Comparison of ENCODE assay signal across 8 cellular contexts in genomic region chr17:82241183-82241925, GRCh38. TPM values are rescaled to one million over a fixed set of nuclear protein-coding genes. Genes with fewer than 3 reads are reported as not detected.
A peak's percentile ranks its signal among the peaks of the same experiment; 100 is the strongest.
DNase-seq lines count a peak whose midpoint lies in the region; ATAC-seq and TF ChIP-seq lines count a peak whose summit lies in the region.

No MANE protein-coding gene starts in this region.

- H3K4me1 Mint-ChIP-seq in immature natural killer cell = peaks cover 56 to 67% of the 10 kb centered on the region in 2 donors

- BruUV-seq in Panc1 (replicated peaks; lab: Mats Ljungman, UMichigan) = no TSS peak

- H3K36me3 Mint-ChIP-seq in immature natural killer cell = peaks cover 14 to 24% (median 16%) of the 10 kb centered on the region in 3 donors

- intact Hi-C loops in Panc1 (cut with micrococcal nuclease; ENCODE audit: unreplicated experiment) = loop anchor here (5.0 kb wide), 2 partner anchors 81 to 96 kb away; no protein-coding TSS in a partner anchor

- POLR2A ChIA-PET in Panc1 (lab: Charles Lee) = interaction anchor here (0.5 to 1.2 kb wide), 5 partner anchors 12 to 315 kb away, joined by 4 to 7 read pairs (median 4); no protein-coding TSS in a partner anchor

- H3K9me3 ChIP-seq in Panc1 (ENCODE audit: control insufficient read depth, insufficient read depth, low read depth, low read length) = no peaks in the 10 kb centered on the region

- H3K4me3 Mint-ChIP-seq in immature natural killer cell = peak overlapping the region; percentile 18 to 58 (median 34)

- H3K27ac ChIP-seq in Panc1 (ENCODE audit: low read length) = peak overlapping the region; percentile 94

- peak overlapping the region; percentile 73 to 90 (median 83) for H3K27ac Mint-ChIP-seq in immature natural killer cell

- ATAC-seq in Panc1 = peak; percentile 28

- no peak overlapping the region for H3K4me3 ChIP-seq in Panc1 (ENCODE audit: low read depth in 2 of 2, low read length in 2 of 2)

- peaks cover 2% of the 10 kb centered on the region for H3K36me3 ChIP-seq in Panc1 (ENCODE audit: control insufficient read depth, insufficient read depth, low read length)

- no peak for TF ChIP-seq CTCF in Panc1 (IDR thresholded peaks at IDR 0.05)

- no peaks in the 10 kb centered on the region for H3K27me3 ChIP-seq in Panc1 (ENCODE audit: control insufficient read depth, insufficient read depth, low read length)

- DNase-seq in COLO829 (ENCODE audit: low spot score) (peak; percentile 62), Panc1 (ENCODE audit: low read depth, low spot score) (no peak), astrocyte of the hippocampus (ENCODE audit: low read depth, low spot score) (peak; percentile 74), immature natural killer cell (peak; percentile 32 to 38 (median 38)), cerebellar cortex (ENCODE audit: low spot score) (no peak), NCI-H345 treated with DMSO at 0.1 percent for 48 hours (lab: John Stamatoyannopoulos, UW; ENCODE audit: unreplicated experiment) (no peak), amniotic stem cell (lab: John Stamatoyannopoulos, UW) (no peak)
- DNase-seq in stimulated activated CD4-positive, alpha-beta T cell treated with anti-CD3 and anti-CD28 coated beads, Interleukin-15, amount 100 ng/mL, for 48 hours (ENCODE audit: low read depth in 2 of 2) = peak; percentile 52 to 56

- in situ Hi-C loops in Panc1 (cut with HindIII; ENCODE audit: low pct_unique_long_range_greater_than_20kb, low sequenced_read_pairs) = no loop called here

- CTCF ChIA-PET in Panc1 (lab: Charles Lee) = interaction anchor here (0.6 to 1.1 kb wide), 3 partner anchors 16 to 36 kb away, joined by 3 to 11 read pairs (median 3); no protein-coding TSS in a partner anchor

- H3K4me1 ChIP-seq in Panc1 (ENCODE audit: control insufficient read depth, insufficient read depth, low read length) = peaks cover 89% of the 10 kb centered on the region

- H3K27me3 Mint-ChIP-seq in immature natural killer cell (ENCODE audit: low read depth in 3 of 3) = peaks cover 16 to 79% (median 77%) of the 10 kb centered on the region in 3 donors

- H3K9me3 Mint-ChIP-seq in immature natural killer cell = no peaks in the 10 kb centered on the region

RNA-seq across cellular contexts. Expression of gene SLC16A3, which starts 12.5 kb away (rescaled TPM):
- 581 TPM for total RNA-seq in Panc1 (2021; ENCODE audit: unreplicated experiment)
- polyA plus RNA-seq in Panc1 (2012; ENCODE audit: insufficient read length) = 1,387 TPM
- 10 to 100 TPM in 1 of 3 donors, 1 to 10 TPM in 2; 5.8 to 12.2 (median 6.8) TPM for polyA plus RNA-seq in immature natural killer cell

RNA-seq across cellular contexts. Expression of gene CCDC57, which starts 28.7 kb away (rescaled TPM):
- 63.6 TPM for total RNA-seq in Panc1 (2021; ENCODE audit: unreplicated experiment)
- 59.2 TPM for polyA plus RNA-seq in Panc1 (2012; ENCODE audit: insufficient read length)
- 10 to 100 TPM; 27.7 to 65.8 (median 28.8) TPM for polyA plus RNA-seq in immature natural killer cell

RNA-seq across cellular contexts. Expression of gene CSNK1D, which starts 32.1 kb away (rescaled TPM):
- total RNA-seq in Panc1 (2021; ENCODE audit: unreplicated experiment) = 234 TPM
- 316 TPM for polyA plus RNA-seq in Panc1 (2012; ENCODE audit: insufficient read length)
- polyA plus RNA-seq in immature natural killer cell = 100 to 1,000 TPM in 1 of 3 donors, 10 to 100 TPM in 2; 48.9 to 130 (median 55.9) TPM

Comparison
In these comparisons a context has a peak if more than half of its experiments do, and no peak if none do; other contexts are left out.
1. DNase-seq: peak in COLO829 (single experiment), astrocyte of the hippocampus (single experiment), immature natural killer cell (3 of 3) and stimulated activated CD4-positive, alpha-beta T cell treated with anti-CD3 and anti-CD28 coated beads, Interleukin-15, amount 100 ng/mL, for 48 hours (2 of 2); none in Panc1 (single experiment), cerebellar cortex (single experiment), NCI-H345 treated with DMSO at 0.1 percent for 48 hours (single experiment) and amniotic stem cell (single experiment).